ENCODE assay signal across 17 cellular contexts in genomic region chr19:48274938-48275337, GRCh38. TPM values are rescaled to one million over a fixed set of nuclear protein-coding genes. Genes with fewer than 3 reads are reported as not detected.
A peak's percentile ranks its signal among the peaks of the same experiment; 100 is the strongest.
DNase-seq lines count a peak whose midpoint lies in the region; ATAC-seq, FAIRE-seq and TF ChIP-seq lines count a peak whose summit lies in the region.
"Had no signal": no experiment of that assay in that cellular context is flagged by ENCODE, and none has a peak within 500 bp of the region (broad histone marks: within the 10 kb centered on the region; RNA-seq: fewer than 3 reads in every experiment).

No MANE protein-coding gene starts in this region.

- CTCF ChIA-PET in HCT116 (lab: Charles Lee) (no interaction called here), K562 (lab: Yijun Ruan, JAX; ENCODE audit: low intra/inter-chr PET ratio) (no interaction called here)

- intact Hi-C loops in HCT116 (cut with micrococcal nuclease): no loop called here
- intact Hi-C loops in K562 (cut with micrococcal nuclease): no loop called here

- POLR2A ChIA-PET in HCT116 (lab: Charles Lee) (no interaction called here), K562 (lab: Yijun Ruan, JAX) (interaction anchor here (0.6 kb wide), 1 partner anchor 160 kb away, joined by 5 read pairs; no protein-coding TSS in a partner anchor)

- peak overlapping the region; percentile 31 for H3K4me3 Mint-ChIP-seq in neural crest cell
- no peak overlapping the region for H3K4me3 Mint-ChIP-seq in neural progenitor cell
- H3K4me3 Mint-ChIP-seq: CD14-positive monocyte; CD8-positive, alpha-beta T cell had no signal

- peaks cover 8% of the 10 kb centered on the region for H3K36me3 Mint-ChIP-seq in neural crest cell (ENCODE audit: low read depth)
- peaks cover 18% of the 10 kb centered on the region for H3K36me3 Mint-ChIP-seq in neural progenitor cell
- H3K36me3 Mint-ChIP-seq: CD14-positive monocyte; CD8-positive, alpha-beta T cell had no signal

- TF ChIP-seq POLR2A in HCT116 (IDR thresholded peaks at IDR 0.05; ENCODE audit: borderline replicate concordance, extremely low read depth, insufficient read depth, insufficient read length): no peak
- no peak for TF ChIP-seq POLR2A in K562 (conservative IDR thresholded peaks at IDR 0.05)

- no peak overlapping the region for H2AFZ ChIP-seq in HCT116 (ENCODE audit: low read depth, low read length, poor library complexity, severe bottlenecking)
- H2AFZ ChIP-seq in K562 (ENCODE audit: low read depth, low read length): no peak overlapping the region
- H2AFZ ChIP-seq in neural progenitor cell (replicated peaks): no peak overlapping the region

- peaks cover 21% of the 10 kb centered on the region for H3F3A ChIP-seq in neural progenitor cell (ENCODE audit: low read depth)

- H3K27ac ChIP-seq in HCT116 (ENCODE audit: low read depth, low read length) (peak overlapping the region; percentile 47; the same call in 1 of the 2 replicates), K562 (ENCODE audit: extremely low read depth, low read depth, low read length) (no peak overlapping the region), neural progenitor cell (no peak overlapping the region)

- H3K36me3 ChIP-seq in HCT116 (ENCODE audit: control insufficient read depth in 1 of 2, insufficient read depth in 2 of 2, low read length in 2 of 2): no peaks in the 10 kb centered on the region
- no peaks in the 10 kb centered on the region for H3K36me3 ChIP-seq in K562 (ENCODE audit: control insufficient read depth, insufficient read depth, low read length)
- H3K36me3 ChIP-seq in H7 (replicated peaks; ENCODE audit: control insufficient read depth, insufficient read depth, low read length): peaks cover 1% of the 10 kb centered on the region; the same call in 1 of the 2 replicates
- no peaks in the 10 kb centered on the region for H3K36me3 ChIP-seq in neural progenitor cell

- H4K20me1 ChIP-seq in HCT116 (ENCODE audit: insufficient read depth): no peaks in the 10 kb centered on the region
- no peaks in the 10 kb centered on the region for H4K20me1 ChIP-seq in K562 (replicated peaks; ENCODE audit: control insufficient read depth, insufficient read depth, low read length)
- H4K20me1 ChIP-seq in neural progenitor cell (ENCODE audit: low read depth): no peaks in the 10 kb centered on the region

- no peak for FAIRE-seq in K562 (lab: Jason Lieb, UNC)
- FAIRE-seq: GM12892, GM19239 had no signal

- H3K79me2 ChIP-seq in HCT116 (ENCODE audit: insufficient read depth, low read length) (no peaks in the 10 kb centered on the region), K562 (ENCODE audit: control insufficient read depth, insufficient read depth, low read length) (no peaks in the 10 kb centered on the region), neural progenitor cell (ENCODE audit: low read depth) (peaks cover 6% of the 10 kb centered on the region)

- WGBS in K562 (ENCODE audit: insufficient coverage, low coverage, missing lambda C conversion rate): 16% methylated on average over 4 of the region's 6 CpGs

- TF ChIP-seq CTCF in HCT116 (IDR thresholded peaks at IDR 0.05 in 2 of 3, conservative IDR thresholded peaks at IDR 0.05 in 1 of 3; ENCODE audit: borderline replicate concordance in 1 of 3, insufficient read depth in 1 of 3, low read depth in 2 of 3, low read length in 2 of 3) (no peak), K562 (IDR thresholded peaks at IDR 0.05 in 2 of 3, conservative IDR thresholded peaks at IDR 0.05 in 1 of 3; ENCODE audit: insufficient read depth in 2 of 3, low read depth in 1 of 3, low read length in 3 of 3) (no peak), neural crest cell (conservative IDR thresholded peaks at IDR 0.05) (no peak), neural progenitor cell (IDR thresholded peaks at IDR 0.05) (no peak)

- no peaks in the 10 kb centered on the region for H3K9me2 ChIP-seq in HCT116 (ENCODE audit: insufficient read depth)

- H3K4me3 ChIP-seq in HCT116 (replicated peaks in 1 of 2; ENCODE audit: low read depth in 1 of 2, low read length in 2 of 2) (no peak overlapping the region), K562 (no peak overlapping the region), H7 (ENCODE audit: insufficient read depth, low read depth, low read length) (no peak overlapping the region), neural progenitor cell (no peak overlapping the region)

- H3K27me3 Mint-ChIP-seq in neural crest cell (ENCODE audit: low read depth) (no peaks in the 10 kb centered on the region), neural progenitor cell (ENCODE audit: insufficient read depth, low read depth) (no peaks in the 10 kb centered on the region)

- RAD21 ChIA-PET in HCT116 (lab: Charles Lee; ENCODE audit: low non-redundant PET in 1 of 2, low total read pairs in 2 of 2, uncharacterized antibody in 2 of 2, unreplicated experiment in 2 of 2): interaction anchor here in 1 of 2 experiments (0.7 kb wide), 1 partner anchor 14 kb away, joined by 3 read pairs; no protein-coding TSS in a partner anchor

- H3K9me3 Mint-ChIP-seq in neural crest cell: no peaks in the 10 kb centered on the region
- H3K9me3 Mint-ChIP-seq in neural progenitor cell: peaks cover under 1% of the 10 kb centered on the region
- H3K9me3 Mint-ChIP-seq: CD8-positive, alpha-beta T cell had no signal

- no peak overlapping the region for H3K27ac Mint-ChIP-seq in neural crest cell (ENCODE audit: unreplicated experiment)
- no peak overlapping the region for H3K27ac Mint-ChIP-seq in neural progenitor cell
- H3K27ac Mint-ChIP-seq: CD8-positive, alpha-beta T cell had no signal

- peak overlapping the region; percentile 8 for H3K4me2 ChIP-seq in HCT116 (ENCODE audit: low read length)
- H3K4me2 ChIP-seq in K562 (ENCODE audit: insufficient read depth, low read length): no peak overlapping the region
- no peak overlapping the region for H3K4me2 ChIP-seq in neural progenitor cell

- H3K4me1 Mint-ChIP-seq in neural crest cell (peaks cover 34% of the 10 kb centered on the region), neural progenitor cell (peaks cover 21% of the 10 kb centered on the region)

- peaks cover 17 to 34% of the 10 kb centered on the region in 2 experiments for H3K4me1 ChIP-seq in HCT116 (ENCODE audit: control insufficient read depth in 1 of 2, insufficient read depth in 2 of 2, low read length in 2 of 2)
- peaks cover 2 to 5% of the 10 kb centered on the region in 2 experiments; a peak in 3 of 5 replicates for H3K4me1 ChIP-seq in K562 (replicated peaks in 1 of 2; ENCODE audit: control insufficient read depth in 2 of 2, insufficient read depth in 2 of 2, low read length in 2 of 2)
- H3K4me1 ChIP-seq in neural progenitor cell: no peaks in the 10 kb centered on the region

- H3K9me1 ChIP-seq in K562 (ENCODE audit: control insufficient read depth, insufficient read depth, low read length): no peaks in the 10 kb centered on the region

- DNase-seq in HCT116 (ENCODE audit: low read depth, low spot score): no peak
- peak; percentile 48 for DNase-seq in M059J (ENCODE audit: low read depth)
- DNase-seq in K562 (ENCODE audit: extremely low read depth in 1 of 4, low spot score in 3 of 4): no peak
- no peak for DNase-seq in neural crest cell (ENCODE audit: low read depth, low spot score)
- DNase-seq in H7: no peak
- no peak for DNase-seq in SIG-M5 (lab: John Stamatoyannopoulos, UW)
- DNase-seq in neural progenitor cell (ENCODE audit: low spot score): no peak
- DNase-seq: ACHN; CD8-positive, alpha-beta T cell; COR-L47; DND-41; GDM1 had no signal

- in situ Hi-C loops in K562 (cut with MboI): loop anchor here (25.0 kb wide), 1 partner anchor 1837 kb away; no protein-coding TSS in a partner anchor

- H3K9ac ChIP-seq in HCT116 (ENCODE audit: low read length): 0 out of 2 replicates have a peak overlapping the region, but pooled peaks have one; percentile 2
- H3K9ac ChIP-seq in K562 (ENCODE audit: insufficient read depth in 1 of 2, low read depth in 2 of 2, low read length in 2 of 2): no peak overlapping the region
- H3K9ac ChIP-seq in neural progenitor cell: no peak overlapping the region

- TF ChIP-seq EP300 in K562 (IDR thresholded peaks at IDR 0.05; ENCODE audit: low read length): no peak

- BruUV-seq in HCT116 (replicated peaks; lab: Mats Ljungman, UMichigan): no TSS peak
- no TSS peak for BruUV-seq in K562 (replicated peaks; lab: Mats Ljungman, UMichigan)

- H3K9me3 ChIP-seq in HCT116 (ENCODE audit: control insufficient read depth in 1 of 2, insufficient read depth in 1 of 2, low read depth in 1 of 2, low read length in 2 of 2): no peaks in the 10 kb centered on the region
- no peaks in the 10 kb centered on the region; the same call in 1 of the 2 replicates for H3K9me3 ChIP-seq in K562 (replicated peaks; ENCODE audit: control insufficient read depth, insufficient read depth, low read depth, low read length)
- H3K9me3 ChIP-seq in neural progenitor cell (ENCODE audit: low read depth): no peaks in the 10 kb centered on the region

- H3K27me3 ChIP-seq in HCT116 (ENCODE audit: insufficient read depth, low read length): no peaks in the 10 kb centered on the region
- H3K27me3 ChIP-seq in K562 (ENCODE audit: control insufficient read depth in 2 of 2, insufficient read depth in 2 of 2, low read length in 2 of 2): no peaks in the 10 kb centered on the region; a peak in 1 of 5 replicates
- no peaks in the 10 kb centered on the region for H3K27me3 ChIP-seq in H7 (ENCODE audit: control insufficient read depth, insufficient read depth, low read length)
- no peaks in the 10 kb centered on the region for H3K27me3 ChIP-seq in neural progenitor cell

- ATAC-seq in HCT116: no peak
- ATAC-seq in K562: no peak
- ATAC-seq in GM18868 (IDR thresholded peaks at IDR 0.05; ENCODE audit: unreplicated experiment): no peak
- ATAC-seq: CD8-positive, alpha-beta T cell had no signal

- TF ChIP-seq RAD21 in HCT116 (IDR thresholded peaks at IDR 0.05; ENCODE audit: low read depth) (no peak), K562 (CRISPR knock-in tag; conservative IDR thresholded peaks at IDR 0.05 in 1 of 2, IDR thresholded peaks at IDR 0.05 in 1 of 2) (no peak)

RNA-seq across cellular contexts. Expression of gene ZNF114, which starts 5.1 kb away (rescaled TPM):
- total RNA-seq in HCT116 (2021; ENCODE audit: unreplicated experiment) (4.1 TPM), K562 (2014; rRNA removed) (not detected in 2 replicates), K562 (2014; rRNA removed; fragmentation: Illumina TruSeq; extraction: Trizol) (not detected in 2 replicates), K562 (2015; rRNA removed; fragmentation: Illumina TruSeq; extraction: Trizol) (not detected in 2 replicates), K562 (2021) (not detected in 2 replicates), neural crest cell (9.8 and 11.2 TPM in 2 replicates), neural progenitor cell (ENCODE audit: low replicate concordance) (5.4 and 6.0 TPM in 2 replicates)
- 2.6 and 4.3 TPM in 2 replicates for polyA plus RNA-seq in HCT116 (2012)
- 0.62 and 1.2 TPM in 2 replicates for total RNA-seq in M059J (2014; rRNA removed; shearing (Covaris generic))
- total RNA-seq in K562 (2011; cell fraction: chromatin; rRNA removed; ENCODE audit: low replicate concordance): not detected in 2 replicates
- not detected in 2 replicates for total RNA-seq in K562 (2011; cell fraction: nucleolus; rRNA removed)
- not detected in 2 replicates for total RNA-seq in K562 (2011; cell fraction: nucleoplasm; rRNA removed)
- polyA plus RNA-seq in K562 (2011; rRNA removed) (not detected in 2 replicates), K562 (2014; fragmentation: Illumina TruSeq; extraction: Trizol) (not detected in 2 replicates), K562 (2014; fragmentation: Nextera tagmentation; extraction: Ambion mirVana) (not detected), K562 (2014; rRNA removed) (not detected in 2 replicates)
- not detected in 2 replicates for polyA plus RNA-seq in K562 (2011; cell fraction: cytosol; rRNA removed)
- not detected in 2 replicates for polyA plus RNA-seq in K562 (2011; cell fraction: nucleus; rRNA removed)
- polyA plus RNA-seq in K562 (2012): not detected in 2 replicates
- polyA minus RNA-seq in K562 (2011; rRNA and poly(A)+ RNA removed): not detected in 2 replicates
- not detected in 2 replicates for polyA minus RNA-seq in K562 (2011; cell fraction: cytosol; rRNA and poly(A)+ RNA removed)
- not detected in 2 replicates for polyA minus RNA-seq in K562 (2011; cell fraction: nucleus; rRNA and poly(A)+ RNA removed)
- total RNA-seq in H7 (2014; rRNA removed; shearing (Covaris generic)): 12.8 and 17.9 TPM in 2 replicates
- total RNA-seq: CD8-positive, alpha-beta T cell; HT-29 had no signal
- polyA plus RNA-seq: CD14-positive monocyte had no signal

RNA-seq across cellular contexts. Expression of gene CARD8, which starts 19.2 kb away (rescaled TPM):
- total RNA-seq in HCT116 (2021; ENCODE audit: unreplicated experiment) (17.5 TPM), K562 (2014; rRNA removed) (9.9 and 11.5 TPM in 2 replicates), K562 (2014; rRNA removed; fragmentation: Illumina TruSeq; extraction: Trizol) (25.2 and 26.4 TPM in 2 replicates), K562 (2015; rRNA removed; fragmentation: Illumina TruSeq; extraction: Trizol) (22.0 and 23.8 TPM in 2 replicates), K562 (2021) (16.0 and 18.6 TPM in 2 replicates), neural crest cell (65.8 and 73.8 TPM in 2 replicates), neural progenitor cell (ENCODE audit: low replicate concordance) (46.6 and 59.7 TPM in 2 replicates)
- 11.4 and 13.7 TPM in 2 replicates for polyA plus RNA-seq in HCT116 (2012)
- 6.7 and 10.7 TPM in 2 replicates for total RNA-seq in M059J (2014; rRNA removed; shearing (Covaris generic))
- 58.7 and 125 TPM in 2 replicates for total RNA-seq in K562 (2011; cell fraction: chromatin; rRNA removed; ENCODE audit: low replicate concordance)
- total RNA-seq in K562 (2011; cell fraction: nucleolus; rRNA removed): 30.7 and 35.2 TPM in 2 replicates
- 52.3 and 75.5 TPM in 2 replicates for total RNA-seq in K562 (2011; cell fraction: nucleoplasm; rRNA removed)
- polyA plus RNA-seq in K562 (2011; rRNA removed) (16.0 and 20.8 TPM in 2 replicates), K562 (2014; fragmentation: Illumina TruSeq; extraction: Trizol) (18.3 and 25.5 TPM in 2 replicates), K562 (2014; fragmentation: Nextera tagmentation; extraction: Ambion mirVana) (10 to 100 TPM; 17.4 to 18.3 TPM), K562 (2014; rRNA removed) (20.6 and 23.1 TPM in 2 replicates)
- polyA plus RNA-seq in K562 (2011; cell fraction: cytosol; rRNA removed): 8.3 and 10.2 TPM in 2 replicates
- polyA plus RNA-seq in K562 (2011; cell fraction: nucleus; rRNA removed): 61.8 and 88.2 TPM in 2 replicates
- 16.8 and 17.4 TPM in 2 replicates for polyA plus RNA-seq in K562 (2012)
- polyA minus RNA-seq in K562 (2011; rRNA and poly(A)+ RNA removed): 22.6 and 27.3 TPM in 2 replicates
- 6.9 and 7.1 TPM in 2 replicates for polyA minus RNA-seq in K562 (2011; cell fraction: cytosol; rRNA and poly(A)+ RNA removed)
- polyA minus RNA-seq in K562 (2011; cell fraction: nucleus; rRNA and poly(A)+ RNA removed): 27.2 and 38.7 TPM in 2 replicates
- 0.55 and 1.1 TPM in 2 replicates for total RNA-seq in H7 (2014; rRNA removed; shearing (Covaris generic))

RNA-seq across cellular contexts. Expression of gene EMP3, which starts 50.4 kb away (rescaled TPM):
- total RNA-seq in HCT116 (2021; ENCODE audit: unreplicated experiment): 92.9 TPM
- 191 and 197 TPM in 2 replicates for polyA plus RNA-seq in HCT116 (2012)
- total RNA-seq in M059J (2014; rRNA removed; shearing (Covaris generic)): 87.2 and 98.0 TPM in 2 replicates
- 94.2 and 300 TPM in 2 replicates for total RNA-seq in K562 (2011; cell fraction: chromatin; rRNA removed; ENCODE audit: low replicate concordance)
- 624 and 788 TPM in 2 replicates for total RNA-seq in K562 (2011; cell fraction: nucleolus; rRNA removed)
- total RNA-seq in K562 (2011; cell fraction: nucleoplasm; rRNA removed): 425 and 454 TPM in 2 replicates
- 137 and 194 TPM in 2 replicates for total RNA-seq in K562 (2014; rRNA removed)
- total RNA-seq in K562 (2014; rRNA removed; fragmentation: Illumina TruSeq; extraction: Trizol): 184 and 204 TPM in 2 replicates
- 386 and 393 TPM in 2 replicates for total RNA-seq in K562 (2015; rRNA removed; fragmentation: Illumina TruSeq; extraction: Trizol)
- total RNA-seq in K562 (2021): 296 and 321 TPM in 2 replicates
- polyA plus RNA-seq in K562 (2011; rRNA removed): 355 and 448 TPM in 2 replicates
- polyA plus RNA-seq in K562 (2011; cell fraction: cytosol; rRNA removed): 690 and 1,312 TPM in 2 replicates
- polyA plus RNA-seq in K562 (2011; cell fraction: nucleus; rRNA removed): 177 and 267 TPM in 2 replicates
- polyA plus RNA-seq in K562 (2012): 325 and 506 TPM in 2 replicates
- polyA plus RNA-seq in K562 (2014; fragmentation: Illumina TruSeq; extraction: Trizol): 308 and 333 TPM in 2 replicates
- 100 to 1,000 TPM; 123 to 227 TPM for polyA plus RNA-seq in K562 (2014; fragmentation: Nextera tagmentation; extraction: Ambion mirVana)
- 314 and 369 TPM in 2 replicates for polyA plus RNA-seq in K562 (2014; rRNA removed)
- 191 and 276 TPM in 2 replicates for polyA minus RNA-seq in K562 (2011; rRNA and poly(A)+ RNA removed)
- 149 and 202 TPM in 2 replicates for polyA minus RNA-seq in K562 (2011; cell fraction: cytosol; rRNA and poly(A)+ RNA removed)
- 51.7 and 64.9 TPM in 2 replicates for polyA minus RNA-seq in K562 (2011; cell fraction: nucleus; rRNA and poly(A)+ RNA removed)
- total RNA-seq in neural crest cell: 27.4 and 30.5 TPM in 2 replicates
- 29.9 and 57.5 TPM in 2 replicates for total RNA-seq in H7 (2014; rRNA removed; shearing (Covaris generic))
- total RNA-seq in neural progenitor cell (ENCODE audit: low replicate concordance): 1.2 and 10.7 TPM in 2 replicates
- total RNA-seq: HT-29 had no signal
